ENCODE assay signal across 19 cellular contexts in the genomic region with DNA sequence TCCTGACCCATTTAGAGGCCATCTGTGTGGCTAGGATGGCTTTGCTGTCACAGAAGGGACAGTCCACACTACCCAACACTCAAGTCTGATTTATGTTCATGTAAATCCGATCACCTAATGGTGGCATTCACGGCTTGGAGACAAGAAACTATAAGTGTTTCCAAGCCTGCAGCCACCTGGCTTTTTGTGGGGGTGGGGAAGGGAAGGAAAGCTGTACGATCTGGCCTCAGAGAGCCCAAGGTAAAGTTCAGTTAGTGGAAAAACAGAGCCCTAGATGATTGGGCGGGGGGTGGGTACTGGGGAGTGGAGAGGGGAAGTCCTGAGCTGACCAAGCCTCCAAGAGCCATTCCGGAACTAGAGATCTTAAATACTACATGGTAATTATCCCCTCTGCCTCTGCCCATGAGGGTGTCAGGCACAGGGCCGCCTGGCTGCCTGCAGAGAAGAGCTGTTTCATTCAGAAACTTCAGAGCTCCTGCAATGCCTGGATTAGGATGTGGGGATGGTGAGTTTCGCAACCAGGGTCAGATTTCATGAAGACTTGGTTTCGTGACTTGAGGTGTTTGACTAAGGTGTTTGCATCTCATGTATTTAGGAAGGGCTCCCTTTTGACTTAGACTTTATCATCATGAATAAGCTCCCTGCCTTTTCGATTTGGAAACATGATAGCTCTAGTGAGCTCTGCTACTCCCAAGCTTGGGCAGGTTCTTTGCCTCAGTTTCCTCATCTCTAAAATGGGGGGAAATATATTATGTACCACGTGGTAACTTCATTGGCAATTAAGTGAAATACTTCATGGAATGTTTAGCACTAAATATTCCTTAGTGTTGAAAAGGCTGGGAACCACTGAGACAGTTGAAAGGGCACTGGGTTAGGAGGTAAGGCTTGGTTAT. TPM values are rescaled to one million over a fixed set of nuclear protein-coding genes. Genes with fewer than 3 reads are reported as not detected.
DNase-seq lines count a peak whose midpoint lies in the region; ATAC-seq and TF ChIP-seq lines count a peak whose summit lies in the region.
"Had no signal": no experiment of that assay in that cellular context is flagged by ENCODE, and none has a peak within 500 bp of the region (broad histone marks: within the 10 kb centered on the region; RNA-seq: fewer than 3 reads in every experiment).

No MANE protein-coding gene starts in this region.

- peaks cover 23% of the 10 kb centered on the region for H4K20me1 ChIP-seq in hepatocyte (ENCODE audit: insufficient read depth, poor library complexity, severe bottlenecking)
- H4K20me1 ChIP-seq in smooth muscle cell (ENCODE audit: low read depth), result peaks cover 99% of the 10 kb centered on the region

- POLR2A ChIA-PET in RWPE1 (lab: Yijun Ruan, JAX; ENCODE audit: low non-redundant PET), result no interaction called here

- CTCF ChIA-PET in RWPE1 (lab: Yijun Ruan, JAX), result no interaction called here

- no peaks in the 10 kb centered on the region for H3K4me1 Mint-ChIP-seq in effector memory CD8-positive, alpha-beta T cell (ENCODE audit: low read depth in 2 of 2)
- H3K4me1 Mint-ChIP-seq: activated B cell treated with CpG ODN at 0.5 μM for 24 hours; CD8-positive, alpha-beta memory T cell had no signal

- peak overlapping the region; percentile 57 for H3K4me2 ChIP-seq in hepatocyte
- peak overlapping the region; percentile 78 for H3K4me2 ChIP-seq in smooth muscle cell

- H3K27ac ChIP-seq in RWPE1, result peak overlapping the region; percentile 57
- H3K27ac ChIP-seq in hepatocyte, result peak overlapping the region; percentile 70
- H3K27ac ChIP-seq in smooth muscle cell (ENCODE audit: low read depth), result peak overlapping the region; percentile 76
- H3K27ac ChIP-seq: testis had no signal

- H3K4me3 ChIP-seq in hepatocyte (no peak overlapping the region), smooth muscle cell (peak overlapping the region; percentile 25)
- H3K4me3 ChIP-seq: testis had no signal

- H3K9me3 ChIP-seq in hepatocyte (ENCODE audit: low read depth) (no peaks in the 10 kb centered on the region), smooth muscle cell (replicated peaks; ENCODE audit: low read depth) (no peaks in the 10 kb centered on the region)
- H3K9me3 ChIP-seq: testis had no signal

- H3K4me3 Mint-ChIP-seq in effector memory CD8-positive, alpha-beta T cell, result no peak overlapping the region
- H3K4me3 Mint-ChIP-seq: activated B cell treated with CpG ODN at 0.5 μM for 24 hours; activated naive CD8-positive, alpha-beta T cell treated with anti-CD3 and anti-CD28 coated beads, Interleukin-2, amount 50 U/mL, for 24 hours; CD8-positive, alpha-beta memory T cell; nephron had no signal

- H3F3A ChIP-seq in smooth muscle cell (ENCODE audit: low read depth), result peaks cover 86% of the 10 kb centered on the region

- peaks cover 28 to 55% of the 10 kb centered on the region in 2 donors for H3K27me3 Mint-ChIP-seq in effector memory CD8-positive, alpha-beta T cell

- peak; percentile 7 for DNase-seq in NCI-H2227 (lab: John Stamatoyannopoulos, UW; ENCODE audit: unreplicated experiment)
- DNase-seq in NCI-H2227 treated with DMSO at 0.1 percent for 48 hours (lab: John Stamatoyannopoulos, UW), result no peak
- no peak for DNase-seq in RWPE1 (ENCODE audit: low spot score)
- peak; percentile 50 for DNase-seq in hepatocyte (ENCODE audit: low spot score)
- no peak for DNase-seq in smooth muscle cell (lab: John Stamatoyannopoulos, UW; ENCODE audit: unreplicated experiment)
- DNase-seq in GM10266 (ENCODE audit: extremely low spot score), result no peak
- DNase-seq in effector memory CD8-positive, alpha-beta T cell, result no peak
- DNase-seq: activated B cell treated with CpG ODN at 0.5 μM for 24 hours; activated CD8-positive, alpha-beta memory T cell treated with anti-CD3 and anti-CD28 coated beads, Interleukin-2, amount 50 U/mL, for 48 hours; activated naive CD8-positive, alpha-beta T cell treated with anti-CD3 and anti-CD28 coated beads, Interleukin-2, amount 50 U/mL, for 24 hours; CD8-positive, alpha-beta memory T cell; foreskin melanocyte; KBM-7; NCI-H1436; NK-92 treated with Interleukin-12 subunit alpha and Interleukin-12 subunit beta, amount 100 ng/mL, for 24 hours; testis had no signal

- H3K4me1 ChIP-seq in hepatocyte (ENCODE audit: insufficient read depth), result peaks cover 34% of the 10 kb centered on the region
- H3K4me1 ChIP-seq in smooth muscle cell (ENCODE audit: low read depth), result peaks cover 17% of the 10 kb centered on the region
- H3K4me1 ChIP-seq: testis had no signal

- peak overlapping the region; percentile 7 for H3K9ac ChIP-seq in smooth muscle cell (ENCODE audit: low read depth)

- H3K36me3 ChIP-seq in hepatocyte (replicated peaks; ENCODE audit: insufficient read depth, low read depth) (no peaks in the 10 kb centered on the region), smooth muscle cell (ENCODE audit: low read depth) (peaks cover 7% of the 10 kb centered on the region)

- no peak for ATAC-seq in HG02852 (IDR thresholded peaks at IDR 0.05; ENCODE audit: unreplicated experiment)
- ATAC-seq in effector memory CD8-positive, alpha-beta T cell (replicated peaks), result no peak
- ATAC-seq: activated naive CD8-positive, alpha-beta T cell treated with anti-CD3 and anti-CD28 coated beads, Interleukin-2, amount 50 U/mL, for 24 hours; SK-N-SH treated with all-trans-retinoic acid at 6 μM for 48 hours had no signal

- peaks cover 84% of the 10 kb centered on the region for H3K79me2 ChIP-seq in hepatocyte
- H3K79me2 ChIP-seq in smooth muscle cell (ENCODE audit: low read depth), result peaks cover 98% of the 10 kb centered on the region

- H3K9me3 Mint-ChIP-seq in effector memory CD8-positive, alpha-beta T cell, result no peaks in the 10 kb centered on the region
- H3K9me3 Mint-ChIP-seq: activated B cell treated with CpG ODN at 0.5 μM for 24 hours; activated naive CD8-positive, alpha-beta T cell treated with anti-CD3 and anti-CD28 coated beads, Interleukin-2, amount 50 U/mL, for 24 hours; CD8-positive, alpha-beta memory T cell; nephron had no signal

- TF ChIP-seq CTCF in RWPE1 (conservative IDR thresholded peaks at IDR 0.05; ENCODE audit: low read depth) (no peak), hepatocyte (IDR thresholded peaks at IDR 0.05; ENCODE audit: poor library complexity) (no peak), smooth muscle cell (IDR thresholded peaks at IDR 0.05; ENCODE audit: borderline replicate concordance, insufficient read depth, poor library complexity, severe bottlenecking) (no peak), GM10266 (IDR thresholded peaks at IDR 0.05; ENCODE audit: control insufficient read depth, insufficient read depth, low read depth, missing control alignments) (no peak)

- H3K27ac Mint-ChIP-seq in effector memory CD8-positive, alpha-beta T cell, result no peak overlapping the region
- H3K27ac Mint-ChIP-seq: activated B cell treated with CpG ODN at 0.5 μM for 24 hours; activated naive CD8-positive, alpha-beta T cell treated with anti-CD3 and anti-CD28 coated beads, Interleukin-2, amount 50 U/mL, for 24 hours; CD8-positive, alpha-beta memory T cell had no signal

- H3K27me3 ChIP-seq in hepatocyte (no peaks in the 10 kb centered on the region), smooth muscle cell (ENCODE audit: low read depth) (no peaks in the 10 kb centered on the region)
- H3K27me3 ChIP-seq: testis had no signal

- no peak overlapping the region for H2AFZ ChIP-seq in hepatocyte
- no peak overlapping the region for H2AFZ ChIP-seq in smooth muscle cell (ENCODE audit: low read depth)

- 54% methylated on average over 10 of the region's 10 CpGs for WGBS in hepatocyte (ENCODE audit: low lambda C conversion rate, missing lambda C conversion rate)
- 52% methylated on average over 10 of the region's 10 CpGs for WGBS in smooth muscle cell (ENCODE audit: low lambda C conversion rate)

- no peaks in the 10 kb centered on the region for H3K9me2 ChIP-seq in hepatocyte (replicated peaks; ENCODE audit: insufficient read depth)

- no peaks in the 10 kb centered on the region for H3K36me3 Mint-ChIP-seq in effector memory CD8-positive, alpha-beta T cell (ENCODE audit: insufficient read depth)
- H3K36me3 Mint-ChIP-seq: CD8-positive, alpha-beta memory T cell had no signal

RNA-seq across cellular contexts. Expression of a gene that starts 9.0 kb away (rescaled TPM):
- total RNA-seq in hepatocyte, result 92.3 and 96.1 TPM in 2 replicates
- polyA plus RNA-seq in hepatocyte, result 76.6 and 91.6 TPM in 2 replicates
- total RNA-seq in smooth muscle cell, result 3,114 and 3,210 TPM in 2 replicates
- 3,050 and 3,942 TPM in 2 replicates for polyA plus RNA-seq in smooth muscle cell
- total RNA-seq: activated B cell treated with CpG ODN at 0.5 μM for 24 hours had no signal
- polyA plus RNA-seq: CD8-positive, alpha-beta memory T cell had no signal

Comparison
In these comparisons a context has a peak if more than half of its experiments do, and no peak if none do; other contexts are left out.
1. DNase-seq: peak in NCI-H2227 (single experiment) and hepatocyte (single experiment); none in NCI-H2227 treated with DMSO at 0.1 percent for 48 hours (single experiment), RWPE1 (single experiment), smooth muscle cell (single experiment), GM10266 (single experiment) and effector memory CD8-positive, alpha-beta T cell (0 of 3).
2. RNA of a gene that starts 9.0 kb away (total RNA-seq): 3,114 to 3,210 TPM in smooth muscle cell; 92.3 to 96.1 TPM in hepatocyte; every median in the first group is over 10 times any median in the second.
3. Peak in every context shown above with its lines, with median percentiles within 50 percentile points of each other: H3K27ac ChIP-seq.